In genomic region chr5:34655354-34655991, GRCh38 we compare ENCODE assay signal across 8 cellular contexts. TPM values are rescaled to one million over a fixed set of nuclear protein-coding genes. Genes with fewer than 3 reads are reported as not detected.
DNase-seq lines count a peak whose midpoint lies in the region; ATAC-seq, FAIRE-seq and TF ChIP-seq lines count a peak whose summit lies in the region.

No MANE protein-coding gene starts in this region.

- H3K4me3 ChIP-seq in PC-3 (ENCODE audit: low read length) (peak overlapping the region; percentile 97), astrocyte (ENCODE audit: insufficient read depth, low read depth, low read length) (peak overlapping the region; percentile 85), osteoblast (ENCODE audit: insufficient read depth, low read length) (peak overlapping the region; percentile 81), OCI-LY7 (ENCODE audit: low read depth, low read length, poor library complexity, severe bottlenecking) (no peak overlapping the region)

- peaks cover 15% of the 10 kb centered on the region; the same call in 1 of the 2 replicates for H4K20me1 ChIP-seq in PC-3 (ENCODE audit: low read length)
- H4K20me1 ChIP-seq in astrocyte (ENCODE audit: insufficient read depth, low read length) = no peaks in the 10 kb centered on the region
- H4K20me1 ChIP-seq in osteoblast (ENCODE audit: insufficient read depth, low read length) = peaks cover 5% of the 10 kb centered on the region
- H4K20me1 ChIP-seq in OCI-LY7 (ENCODE audit: insufficient read depth, low read length) = no peaks in the 10 kb centered on the region

- CTCF ChIA-PET in PC-3 (lab: Charles Lee) = interaction anchor here (0.6 to 0.9 kb wide), 2 partner anchors 119 to 243 kb away, joined by 3 to 4 read pairs; no protein-coding TSS in a partner anchor
- CTCF ChIA-PET in OCI-LY7 (lab: Charles Lee; ENCODE audit: unreplicated experiment) = no interaction called here

- DNase-seq in AG08395 (ENCODE audit: low spot score) = peak; percentile 60
- DNase-seq in PC-3 = peak; percentile 48
- peak; percentile 90 for DNase-seq in astrocyte (ENCODE audit: low read depth)
- DNase-seq in left cardiac atrium = peak; percentile 45
- DNase-seq in osteoblast (ENCODE audit: insufficient read length, low spot score, missing footprints) = peak; percentile 90
- DNase-seq in OCI-LY7 (ENCODE audit: low spot score) = no peak
- no peak for DNase-seq in SIG-M5 (lab: John Stamatoyannopoulos, UW)

- TF ChIP-seq CTCF in PC-3 (conservative IDR thresholded peaks at IDR 0.05; ENCODE audit: low read depth, low read length) = no peak
- TF ChIP-seq CTCF in astrocyte (IDR thresholded peaks at IDR 0.05; ENCODE audit: insufficient read depth, low read depth, low read length) = no peak
- no peak for TF ChIP-seq CTCF in osteoblast (IDR thresholded peaks at IDR 0.05; ENCODE audit: extremely low read depth, low read depth, low read length)
- TF ChIP-seq CTCF in OCI-LY7 (conservative IDR thresholded peaks at IDR 0.05; ENCODE audit: low read length) = no peak

- H3K9me3 ChIP-seq in PC-3 (ENCODE audit: low read length) = no peaks in the 10 kb centered on the region
- H3K9me3 ChIP-seq in astrocyte (ENCODE audit: insufficient read depth, low read depth, low read length) = no peaks in the 10 kb centered on the region
- no peaks in the 10 kb centered on the region for H3K9me3 ChIP-seq in osteoblast (ENCODE audit: low read depth, low read length)
- H3K9me3 ChIP-seq in OCI-LY7 (ENCODE audit: low read length) = no peaks in the 10 kb centered on the region

- FAIRE-seq in astrocyte (lab: Jason Lieb, UNC) = no peak

- H3K36me3 ChIP-seq in PC-3 (ENCODE audit: low read depth, low read length) = peaks cover 2% of the 10 kb centered on the region
- no peaks in the 10 kb centered on the region for H3K36me3 ChIP-seq in astrocyte (ENCODE audit: insufficient read depth, low read length)
- H3K36me3 ChIP-seq in osteoblast (ENCODE audit: insufficient read depth, low read length) = no peaks in the 10 kb centered on the region
- H3K36me3 ChIP-seq in OCI-LY7 (ENCODE audit: insufficient read depth, low read length) = no peaks in the 10 kb centered on the region

- intact Hi-C loops in PC-3 (cut with micrococcal nuclease) (loop anchor here (1.0 to 5.0 kb wide), 7 partner anchors 46 to 242 kb away; partner anchors contain the start of gene TTC23L), left cardiac atrium (cut with DNase I) (loop anchor here in 1 of 2 donors (5.0 to 10.0 kb wide), 3 partner anchors 131 to 242 kb away; partner anchors contain the start of gene TTC23L), OCI-LY7 (cut with micrococcal nuclease; ENCODE audit: unreplicated experiment) (no loop called here)

- H3K27me3 Mint-ChIP-seq in astrocyte (ENCODE audit: low read depth, unreplicated experiment) = no peaks in the 10 kb centered on the region

- ATAC-seq in GM21529 (IDR thresholded peaks at IDR 0.05; ENCODE audit: unreplicated experiment) = peak; percentile 44
- ATAC-seq in PC-3 = peak; percentile 56
- ATAC-seq in left cardiac atrium = peak; percentile 51 to 69

- peak overlapping the region; percentile 87 for H3K4me3 Mint-ChIP-seq in astrocyte (ENCODE audit: unreplicated experiment)

- H3K27me3 ChIP-seq in PC-3 (ENCODE audit: low read length) (no peaks in the 10 kb centered on the region), astrocyte (ENCODE audit: insufficient read depth, low read length) (no peaks in the 10 kb centered on the region), osteoblast (ENCODE audit: insufficient read depth, low read length) (no peaks in the 10 kb centered on the region)

- no peaks in the 10 kb centered on the region for H3F3A ChIP-seq in PC-3 (ENCODE audit: low read length, unreplicated experiment)

- BruUV-seq in PC-3 (replicated peaks; lab: Mats Ljungman, UMichigan) (TSS peak; percentile 91), OCI-LY7 (replicated peaks; lab: Mats Ljungman, UMichigan) (no TSS peak)

- H3K9ac ChIP-seq in PC-3 (ENCODE audit: low read length) (peak overlapping the region; percentile 98), astrocyte (ENCODE audit: low read length) (peak overlapping the region; percentile 100)

- peaks cover 2% of the 10 kb centered on the region for H3K36me3 Mint-ChIP-seq in astrocyte (ENCODE audit: low read depth, unreplicated experiment)

- H3K9me2 ChIP-seq in PC-3 (replicated peaks; ENCODE audit: low read length) (no peaks in the 10 kb centered on the region), OCI-LY7 (ENCODE audit: insufficient read depth, low read length) (no peaks in the 10 kb centered on the region)

- H3K4me1 Mint-ChIP-seq in astrocyte (ENCODE audit: low read depth, unreplicated experiment) = peaks cover 16% of the 10 kb centered on the region

- H3K4me1 ChIP-seq in PC-3 (ENCODE audit: insufficient read depth, low read length) (peaks cover 33% of the 10 kb centered on the region), astrocyte (ENCODE audit: insufficient read depth, low read length) (peaks cover 31% of the 10 kb centered on the region), osteoblast (ENCODE audit: insufficient read depth, low read length) (peaks cover 48% of the 10 kb centered on the region), OCI-LY7 (ENCODE audit: insufficient read depth, low read length, poor library complexity, severe bottlenecking) (no peaks in the 10 kb centered on the region)

- H3K27ac ChIP-seq in PC-3 (ENCODE audit: low read length) = peak overlapping the region; percentile 89
- H3K27ac ChIP-seq in astrocyte (ENCODE audit: low read depth, low read length) = peak overlapping the region; percentile 96
- peak overlapping the region; percentile 99 for H3K27ac ChIP-seq in osteoblast (ENCODE audit: low read depth, low read length)
- H3K27ac ChIP-seq in OCI-LY7 (ENCODE audit: low read depth, low read length, poor library complexity, severe bottlenecking) = no peak overlapping the region

- peaks cover 41% of the 10 kb centered on the region for H3K79me2 ChIP-seq in PC-3 (ENCODE audit: low read length)
- peaks cover 40% of the 10 kb centered on the region for H3K79me2 ChIP-seq in astrocyte (ENCODE audit: insufficient read depth, low read length)
- peaks cover 37% of the 10 kb centered on the region for H3K79me2 ChIP-seq in osteoblast (ENCODE audit: insufficient read depth, low read length)
- no peaks in the 10 kb centered on the region for H3K79me2 ChIP-seq in OCI-LY7 (ENCODE audit: insufficient read depth, low read depth, low read length)

- peak overlapping the region; percentile 94 for H3K4me2 ChIP-seq in PC-3 (ENCODE audit: low read length)
- H3K4me2 ChIP-seq in astrocyte (ENCODE audit: low read length) = peak overlapping the region; percentile 90
- peak overlapping the region; percentile 98 for H3K4me2 ChIP-seq in osteoblast (ENCODE audit: insufficient read depth, low read length)
- no peak overlapping the region for H3K4me2 ChIP-seq in OCI-LY7 (ENCODE audit: low read length)

- H3K27ac Mint-ChIP-seq in astrocyte (ENCODE audit: unreplicated experiment) = peak overlapping the region; percentile 88

- H2AFZ ChIP-seq in PC-3 (ENCODE audit: low read length) (peak overlapping the region; percentile 99), astrocyte (ENCODE audit: low read depth, low read length) (peak overlapping the region; percentile 53), osteoblast (ENCODE audit: low read length) (peak overlapping the region; percentile 80), OCI-LY7 (ENCODE audit: low read length) (no peak overlapping the region)

- no peaks in the 10 kb centered on the region for H3K9me3 Mint-ChIP-seq in astrocyte (ENCODE audit: unreplicated experiment)

- POLR2A ChIA-PET in PC-3 (lab: Charles Lee; ENCODE audit: unreplicated experiment) = interaction anchor here (0.6 to 1.8 kb wide), 6 partner anchors 27 to 275 kb away, joined by 3 to 8 read pairs (median 3); no protein-coding TSS in a partner anchor
- POLR2A ChIA-PET in OCI-LY7 (lab: Charles Lee) = interaction anchor here (0.7 kb wide), 1 partner anchor 52 kb away, joined by 3 read pairs; no protein-coding TSS in a partner anchor

RNA-seq across cellular contexts. Expression of gene RAI14, which starts 0.7 kb away (rescaled TPM):
- total RNA-seq in PC-3 (2014; rRNA removed) (54.4 and 73.5 TPM in 2 replicates), astrocyte (307 and 315 TPM in 2 replicates), left cardiac atrium (10 to 100 TPM; 14.2 to 26.3 TPM), osteoblast (138 and 149 TPM in 2 replicates), OCI-LY7 (2022) (8.0 and 12.3 TPM in 2 replicates)
- total RNA-seq in OCI-LY7 (2014; rRNA removed; shearing (Covaris generic)) = 0.92 and 1.0 TPM in 2 replicates

Comparison
In these comparisons a context has a peak if more than half of its experiments do, and no peak if none do; other contexts are left out.
1. DNase-seq: peak in AG08395 (single experiment), PC-3 (single experiment), astrocyte (single experiment), left cardiac atrium (single experiment) and osteoblast (single experiment); none in OCI-LY7 (single experiment) and SIG-M5 (single experiment).
2. Peak in every context shown above with its lines, with median percentiles within 50 percentile points of each other: ATAC-seq.